In the genomic region with DNA sequence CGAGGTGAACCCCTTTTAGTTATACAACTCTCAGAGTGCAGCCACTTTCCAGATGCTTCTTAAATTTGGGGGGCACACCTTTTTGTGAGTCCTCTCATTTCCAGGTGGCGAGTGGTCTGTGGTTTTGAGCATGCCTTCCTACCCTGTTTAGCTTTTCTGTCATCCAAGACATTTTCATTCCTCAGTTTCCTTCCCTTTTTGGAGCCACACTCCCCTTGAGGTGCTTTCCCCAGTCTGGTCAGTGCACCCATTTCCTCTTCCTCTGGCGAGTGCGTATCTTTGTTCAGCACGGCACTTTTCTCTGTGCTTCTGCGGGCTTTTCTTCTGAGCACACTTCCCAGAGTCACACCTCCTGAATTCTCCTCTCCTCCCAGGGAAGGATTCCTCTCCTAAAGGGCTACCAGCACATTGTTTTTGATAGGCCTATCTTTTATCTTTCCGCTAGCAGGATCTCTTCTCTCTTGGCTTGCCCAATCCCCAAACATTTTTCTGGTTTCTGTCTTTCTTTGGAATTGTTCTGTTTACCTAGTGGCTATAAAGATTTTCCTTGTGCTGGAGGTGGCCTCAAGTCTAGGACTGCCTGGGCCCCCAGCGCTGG, we compare ENCODE assay signal across 1 cellular context.
A peak's percentile ranks its signal among the peaks of the same experiment; 100 is the strongest.
TF ChIP-seq lines count a peak whose summit lies in the region.

No MANE protein-coding gene starts in this region.

TF ChIP-seq in HepG2, 621 proteins besides CTCF, POLR2A, EP300 and RAD21 (continued from another document and continues in another):
- TF ChIP-seq, protein P1, sequence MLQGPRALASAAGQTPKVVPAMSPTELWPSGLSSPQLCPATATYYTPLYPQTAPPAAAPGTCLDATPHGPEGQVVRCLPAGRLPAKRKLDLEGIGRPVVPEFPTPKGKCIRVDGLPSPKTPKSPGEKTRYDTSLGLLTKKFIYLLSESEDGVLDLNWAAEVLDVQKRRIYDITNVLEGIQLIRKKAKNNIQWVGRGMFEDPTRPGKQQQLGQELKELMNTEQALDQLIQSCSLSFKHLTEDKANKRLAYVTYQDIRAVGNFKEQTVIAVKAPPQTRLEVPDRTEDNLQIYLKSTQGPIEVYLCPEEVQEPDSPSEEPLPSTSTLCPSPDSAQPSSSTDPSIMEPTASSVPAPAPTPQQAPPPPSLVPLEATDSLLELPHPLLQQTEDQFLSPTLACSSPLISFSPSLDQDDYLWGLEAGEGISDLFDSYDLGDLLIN (CRISPR knock-in tag; IDR thresholded peaks at IDR 0.05; ENCODE audit: borderline replicate concordance): no peak
- 0 out of 2 replicates have a peak, but pooled peaks have one; percentile 24 for TF ChIP-seq ZKSCAN5 (CRISPR knock-in tag; IDR thresholded peaks at IDR 0.05)
- TF ChIP-seq ATF7-NPFF (CRISPR knock-in tag; IDR thresholded peaks at IDR 0.05; ENCODE audit: low read depth): no peak
- TF ChIP-seq, protein P2, sequence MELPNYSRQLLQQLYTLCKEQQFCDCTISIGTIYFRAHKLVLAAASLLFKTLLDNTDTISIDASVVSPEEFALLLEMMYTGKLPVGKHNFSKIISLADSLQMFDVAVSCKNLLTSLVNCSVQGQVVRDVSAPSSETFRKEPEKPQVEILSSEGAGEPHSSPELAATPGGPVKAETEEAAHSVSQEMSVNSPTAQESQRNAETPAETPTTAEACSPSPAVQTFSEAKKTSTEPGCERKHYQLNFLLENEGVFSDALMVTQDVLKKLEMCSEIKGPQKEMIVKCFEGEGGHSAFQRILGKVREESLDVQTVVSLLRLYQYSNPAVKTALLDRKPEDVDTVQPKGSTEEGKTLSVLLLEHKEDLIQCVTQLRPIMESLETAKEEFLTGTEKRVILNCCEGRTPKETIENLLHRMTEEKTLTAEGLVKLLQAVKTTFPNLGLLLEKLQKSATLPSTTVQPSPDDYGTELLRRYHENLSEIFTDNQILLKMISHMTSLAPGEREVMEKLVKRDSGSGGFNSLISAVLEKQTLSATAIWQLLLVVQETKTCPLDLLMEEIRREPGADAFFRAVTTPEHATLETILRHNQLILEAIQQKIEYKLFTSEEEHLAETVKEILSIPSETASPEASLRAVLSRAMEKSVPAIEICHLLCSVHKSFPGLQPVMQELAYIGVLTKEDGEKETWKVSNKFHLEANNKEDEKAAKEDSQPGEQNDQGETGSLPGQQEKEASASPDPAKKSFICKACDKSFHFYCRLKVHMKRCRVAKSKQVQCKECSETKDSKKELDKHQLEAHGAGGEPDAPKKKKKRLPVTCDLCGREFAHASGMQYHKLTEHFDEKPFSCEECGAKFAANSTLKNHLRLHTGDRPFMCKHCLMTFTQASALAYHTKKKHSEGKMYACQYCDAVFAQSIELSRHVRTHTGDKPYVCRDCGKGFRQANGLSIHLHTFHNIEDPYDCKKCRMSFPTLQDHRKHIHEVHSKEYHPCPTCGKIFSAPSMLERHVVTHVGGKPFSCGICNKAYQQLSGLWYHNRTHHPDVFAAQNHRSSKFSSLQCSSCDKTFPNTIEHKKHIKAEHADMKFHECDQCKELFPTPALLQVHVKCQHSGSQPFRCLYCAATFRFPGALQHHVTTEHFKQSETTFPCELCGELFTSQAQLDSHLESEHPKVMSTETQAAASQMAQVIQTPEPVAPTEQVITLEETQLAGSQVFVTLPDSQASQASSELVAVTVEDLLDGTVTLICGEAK (IDR thresholded peaks at IDR 0.05): no peak
- TF ChIP-seq, protein P2 (CRISPR knock-in tag; IDR thresholded peaks at IDR 0.05): no peak
- TF ChIP-seq, protein P3, sequence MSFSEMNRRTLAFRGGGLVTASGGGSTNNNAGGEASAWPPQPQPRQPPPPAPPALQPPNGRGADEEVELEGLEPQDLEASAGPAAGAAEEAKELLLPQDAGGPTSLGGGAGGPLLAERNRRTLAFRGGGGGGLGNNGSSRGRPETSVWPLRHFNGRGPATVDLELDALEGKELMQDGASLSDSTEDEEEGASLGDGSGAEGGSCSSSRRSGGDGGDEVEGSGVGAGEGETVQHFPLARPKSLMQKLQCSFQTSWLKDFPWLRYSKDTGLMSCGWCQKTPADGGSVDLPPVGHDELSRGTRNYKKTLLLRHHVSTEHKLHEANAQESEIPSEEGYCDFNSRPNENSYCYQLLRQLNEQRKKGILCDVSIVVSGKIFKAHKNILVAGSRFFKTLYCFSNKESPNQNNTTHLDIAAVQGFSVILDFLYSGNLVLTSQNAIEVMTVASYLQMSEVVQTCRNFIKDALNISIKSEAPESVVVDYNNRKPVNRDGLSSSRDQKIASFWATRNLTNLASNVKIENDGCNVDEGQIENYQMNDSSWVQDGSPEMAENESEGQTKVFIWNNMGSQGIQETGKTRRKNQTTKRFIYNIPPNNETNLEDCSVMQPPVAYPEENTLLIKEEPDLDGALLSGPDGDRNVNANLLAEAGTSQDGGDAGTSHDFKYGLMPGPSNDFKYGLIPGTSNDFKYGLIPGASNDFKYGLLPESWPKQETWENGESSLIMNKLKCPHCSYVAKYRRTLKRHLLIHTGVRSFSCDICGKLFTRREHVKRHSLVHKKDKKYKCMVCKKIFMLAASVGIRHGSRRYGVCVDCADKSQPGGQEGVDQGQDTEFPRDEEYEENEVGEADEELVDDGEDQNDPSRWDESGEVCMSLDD (CRISPR knock-in tag; IDR thresholded peaks at IDR 0.05; ENCODE audit: borderline replicate concordance): no peak
- TF ChIP-seq, protein P4, sequence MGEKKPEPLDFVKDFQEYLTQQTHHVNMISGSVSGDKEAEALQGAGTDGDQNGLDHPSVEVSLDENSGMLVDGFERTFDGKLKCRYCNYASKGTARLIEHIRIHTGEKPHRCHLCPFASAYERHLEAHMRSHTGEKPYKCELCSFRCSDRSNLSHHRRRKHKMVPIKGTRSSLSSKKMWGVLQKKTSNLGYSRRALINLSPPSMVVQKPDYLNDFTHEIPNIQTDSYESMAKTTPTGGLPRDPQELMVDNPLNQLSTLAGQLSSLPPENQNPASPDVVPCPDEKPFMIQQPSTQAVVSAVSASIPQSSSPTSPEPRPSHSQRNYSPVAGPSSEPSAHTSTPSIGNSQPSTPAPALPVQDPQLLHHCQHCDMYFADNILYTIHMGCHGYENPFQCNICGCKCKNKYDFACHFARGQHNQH (CRISPR knock-in tag; IDR thresholded peaks at IDR 0.05): no peak
- 0 out of 2 replicates have a peak, but pooled peaks have one; percentile 60 for TF ChIP-seq NFIB (CRISPR knock-in tag; IDR thresholded peaks at IDR 0.05; ENCODE audit: borderline replicate concordance)
- TF ChIP-seq, protein P5, sequence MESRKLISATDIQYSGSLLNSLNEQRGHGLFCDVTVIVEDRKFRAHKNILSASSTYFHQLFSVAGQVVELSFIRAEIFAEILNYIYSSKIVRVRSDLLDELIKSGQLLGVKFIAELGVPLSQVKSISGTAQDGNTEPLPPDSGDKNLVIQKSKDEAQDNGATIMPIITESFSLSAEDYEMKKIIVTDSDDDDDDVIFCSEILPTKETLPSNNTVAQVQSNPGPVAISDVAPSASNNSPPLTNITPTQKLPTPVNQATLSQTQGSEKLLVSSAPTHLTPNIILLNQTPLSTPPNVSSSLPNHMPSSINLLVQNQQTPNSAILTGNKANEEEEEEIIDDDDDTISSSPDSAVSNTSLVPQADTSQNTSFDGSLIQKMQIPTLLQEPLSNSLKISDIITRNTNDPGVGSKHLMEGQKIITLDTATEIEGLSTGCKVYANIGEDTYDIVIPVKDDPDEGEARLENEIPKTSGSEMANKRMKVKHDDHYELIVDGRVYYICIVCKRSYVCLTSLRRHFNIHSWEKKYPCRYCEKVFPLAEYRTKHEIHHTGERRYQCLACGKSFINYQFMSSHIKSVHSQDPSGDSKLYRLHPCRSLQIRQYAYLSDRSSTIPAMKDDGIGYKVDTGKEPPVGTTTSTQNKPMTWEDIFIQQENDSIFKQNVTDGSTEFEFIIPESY (CRISPR knock-in tag; IDR thresholded peaks at IDR 0.05): peak; percentile 84
- TF ChIP-seq, protein P6, sequence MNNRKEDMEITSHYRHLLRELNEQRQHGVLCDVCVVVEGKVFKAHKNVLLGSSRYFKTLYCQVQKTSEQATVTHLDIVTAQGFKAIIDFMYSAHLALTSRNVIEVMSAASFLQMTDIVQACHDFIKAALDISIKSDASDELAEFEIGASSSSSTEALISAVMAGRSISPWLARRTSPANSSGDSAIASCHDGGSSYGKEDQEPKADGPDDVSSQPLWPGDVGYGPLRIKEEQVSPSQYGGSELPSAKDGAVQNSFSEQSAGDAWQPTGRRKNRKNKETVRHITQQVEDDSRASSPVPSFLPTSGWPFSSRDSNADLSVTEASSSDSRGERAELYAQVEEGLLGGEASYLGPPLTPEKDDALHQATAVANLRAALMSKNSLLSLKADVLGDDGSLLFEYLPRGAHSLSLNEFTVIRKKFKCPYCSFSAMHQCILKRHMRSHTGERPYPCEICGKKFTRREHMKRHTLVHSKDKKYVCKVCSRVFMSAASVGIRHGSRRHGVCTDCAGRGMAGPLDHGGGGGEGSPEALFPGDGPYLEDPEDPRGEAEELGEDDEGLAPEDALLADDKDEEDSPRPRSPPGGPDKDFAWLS (CRISPR knock-in tag; IDR thresholded peaks at IDR 0.05; ENCODE audit: borderline replicate concordance): 0 out of 2 replicates have a peak, but pooled peaks have one; percentile 40
- 0 out of 2 replicates have a peak, but pooled peaks have one; percentile 1 for TF ChIP-seq ZNF20 (CRISPR knock-in tag; IDR thresholded peaks at IDR 0.05)
- TF ChIP-seq CBFB (CRISPR knock-in tag; IDR thresholded peaks at IDR 0.05): no peak
- 0 out of 2 replicates have a peak, but pooled peaks have one; percentile 83 for TF ChIP-seq ZNF17 (CRISPR knock-in tag; IDR thresholded peaks at IDR 0.05)
- TF ChIP-seq NR3C1 (CRISPR knock-in tag; IDR thresholded peaks at IDR 0.05): no peak
- TF ChIP-seq ZNF878 (CRISPR knock-in tag; IDR thresholded peaks at IDR 0.05): 0 out of 2 replicates have a peak, but pooled peaks have one; percentile 29
- TF ChIP-seq, protein P7, sequence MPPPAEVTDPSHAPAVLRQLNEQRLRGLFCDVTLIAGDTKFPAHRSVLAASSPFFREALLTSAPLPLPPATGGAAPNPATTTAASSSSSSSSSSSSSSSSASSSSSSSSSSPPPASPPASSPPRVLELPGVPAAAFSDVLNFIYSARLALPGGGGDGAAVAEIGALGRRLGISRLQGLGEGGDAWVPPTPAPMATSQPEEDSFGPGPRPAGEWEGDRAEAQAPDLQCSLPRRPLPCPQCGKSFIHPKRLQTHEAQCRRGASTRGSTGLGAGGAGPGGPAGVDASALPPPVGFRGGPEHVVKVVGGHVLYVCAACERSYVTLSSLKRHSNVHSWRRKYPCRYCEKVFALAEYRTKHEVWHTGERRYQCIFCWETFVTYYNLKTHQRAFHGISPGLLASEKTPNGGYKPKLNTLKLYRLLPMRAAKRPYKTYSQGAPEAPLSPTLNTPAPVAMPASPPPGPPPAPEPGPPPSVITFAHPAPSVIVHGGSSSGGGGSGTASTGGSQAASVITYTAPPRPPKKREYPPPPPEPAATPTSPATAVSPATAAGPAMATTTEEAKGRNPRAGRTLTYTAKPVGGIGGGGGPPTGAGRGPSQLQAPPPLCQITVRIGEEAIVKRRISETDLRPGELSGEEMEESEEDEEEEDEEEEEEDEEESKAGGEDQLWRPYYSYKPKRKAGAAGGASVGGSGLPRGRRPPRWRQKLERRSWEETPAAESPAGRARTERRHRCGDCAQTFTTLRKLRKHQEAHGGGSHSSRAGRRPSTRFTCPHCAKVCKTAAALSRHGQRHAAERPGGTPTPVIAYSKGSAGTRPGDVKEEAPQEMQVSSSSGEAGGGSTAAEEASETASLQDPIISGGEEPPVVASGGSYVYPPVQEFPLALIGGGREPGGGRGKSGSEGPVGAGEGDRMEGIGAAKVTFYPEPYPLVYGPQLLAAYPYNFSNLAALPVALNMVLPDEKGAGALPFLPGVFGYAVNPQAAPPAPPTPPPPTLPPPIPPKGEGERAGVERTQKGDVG (CRISPR knock-in tag; IDR thresholded peaks at IDR 0.05; ENCODE audit: borderline replicate concordance): peak; percentile 62; the same call in 1 of the 2 replicates
- TF ChIP-seq FOXA1 (IDR thresholded peaks at IDR 0.05): no peak
- no peak for TF ChIP-seq FOXA1 (CRISPR knock-in tag; IDR thresholded peaks at IDR 0.05)
- no peak for TF ChIP-seq RBAK (CRISPR knock-in tag; IDR thresholded peaks at IDR 0.05)
- no peak for TF ChIP-seq AKAP8 (CRISPR knock-in tag; IDR thresholded peaks at IDR 0.05)
- no peak for TF ChIP-seq NFIC (IDR thresholded peaks at IDR 0.05; ENCODE audit: low read length)
- TF ChIP-seq ZNF619 (CRISPR knock-in tag; IDR thresholded peaks at IDR 0.05): 0 out of 2 replicates have a peak, but pooled peaks have one; percentile 55
- TF ChIP-seq, protein P8, sequence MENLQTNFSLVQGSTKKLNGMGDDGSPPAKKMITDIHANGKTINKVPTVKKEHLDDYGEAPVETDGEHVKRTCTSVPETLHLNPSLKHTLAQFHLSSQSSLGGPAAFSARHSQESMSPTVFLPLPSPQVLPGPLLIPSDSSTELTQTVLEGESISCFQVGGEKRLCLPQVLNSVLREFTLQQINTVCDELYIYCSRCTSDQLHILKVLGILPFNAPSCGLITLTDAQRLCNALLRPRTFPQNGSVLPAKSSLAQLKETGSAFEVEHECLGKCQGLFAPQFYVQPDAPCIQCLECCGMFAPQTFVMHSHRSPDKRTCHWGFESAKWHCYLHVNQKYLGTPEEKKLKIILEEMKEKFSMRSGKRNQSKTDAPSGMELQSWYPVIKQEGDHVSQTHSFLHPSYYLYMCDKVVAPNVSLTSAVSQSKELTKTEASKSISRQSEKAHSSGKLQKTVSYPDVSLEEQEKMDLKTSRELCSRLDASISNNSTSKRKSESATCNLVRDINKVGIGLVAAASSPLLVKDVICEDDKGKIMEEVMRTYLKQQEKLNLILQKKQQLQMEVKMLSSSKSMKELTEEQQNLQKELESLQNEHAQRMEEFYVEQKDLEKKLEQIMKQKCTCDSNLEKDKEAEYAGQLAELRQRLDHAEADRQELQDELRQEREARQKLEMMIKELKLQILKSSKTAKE (CRISPR knock-in tag; IDR thresholded peaks at IDR 0.05; ENCODE audit: borderline replicate concordance): no peak
- TF ChIP-seq, protein P9, sequence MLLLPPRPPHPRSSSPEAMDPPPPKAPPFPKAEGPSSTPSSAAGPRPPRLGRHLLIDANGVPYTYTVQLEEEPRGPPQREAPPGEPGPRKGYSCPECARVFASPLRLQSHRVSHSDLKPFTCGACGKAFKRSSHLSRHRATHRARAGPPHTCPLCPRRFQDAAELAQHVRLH (CRISPR knock-in tag; IDR thresholded peaks at IDR 0.05; ENCODE audit: borderline replicate concordance, low read depth): no peak
